ENCODE assay signal across 26 cellular contexts in the genomic region with DNA sequence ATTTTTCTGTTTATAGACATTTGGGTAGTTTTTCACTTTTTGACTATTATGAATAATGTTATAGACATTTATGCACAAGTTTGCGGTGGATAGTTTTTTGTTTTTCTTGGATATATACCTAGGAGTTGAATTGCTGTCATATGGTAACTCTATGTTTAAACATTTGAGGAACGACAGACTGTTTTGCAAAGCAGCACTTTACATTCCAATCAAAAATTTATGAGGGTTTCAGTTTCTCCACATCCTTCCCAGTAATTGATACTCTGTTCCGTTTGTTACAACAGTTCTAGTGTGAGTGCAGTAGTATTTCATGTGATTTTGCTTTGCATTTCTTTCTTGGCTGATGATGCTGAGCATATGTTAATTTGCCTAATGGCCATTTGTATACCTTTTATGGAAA.
"Had no signal": no experiment of that assay in that cellular context is flagged by ENCODE, and none has a peak within 500 bp of the region (broad histone marks: within the 10 kb centered on the region; RNA-seq: fewer than 3 reads in every experiment).

No MANE protein-coding gene starts in this region.

- DNase-seq: activated CD4-positive, alpha-beta T cell treated with anti-CD3 and anti-CD28 coated beads for 36 hours; activated CD4-positive, alpha-beta T cell treated with anti-CD3 and anti-CD28 coated beads, Interleukin-2, amount 50 U/mL, for 1 hour; activated CD8-positive, alpha-beta memory T cell treated with anti-CD3 and anti-CD28 coated beads, Interleukin-2, amount 50 U/mL, for 4 hours; activated CD8-positive, alpha-beta T cell treated with anti-CD3 and anti-CD28 coated beads for 36 hours; activated gamma-delta T cell treated with Interleukin-2 at 50 U/mL for 16 hours; activated naive CD4-positive, alpha-beta T cell treated with anti-CD3 and anti-CD28 coated beads, Interleukin-2, amount 10 ng/mL, durations not matched to agents 7 days and 5 days; activated naive CD8-positive, alpha-beta T cell treated with anti-CD3 and anti-CD28 coated beads for 36 hours; activated T-cell treated with anti-CD3 and anti-CD28 coated beads, Interleukin-2, amount 50 U/mL, for 72 hours; anterior cingulate cortex; caudate nucleus; MM.1S; NCI-H1105; NCI-H1436; NCI-H187; NCI-H2081; NCI-H510A treated with DMSO at 0.1 percent for 48 hours; NCI-H69; NK-92 treated with Interleukin-12 subunit alpha and Interleukin-12 subunit beta, amount 100 ng/mL, for 24 hours; OCI-M1; SHP77; T-helper 17 cell; T-helper 9 cell; WERI-Rb-1 had no signal

- H3K36me3 Mint-ChIP-seq: activated naive CD4-positive, alpha-beta T cell treated with anti-CD3 and anti-CD28 coated beads, Interleukin-2, amount 10 ng/mL, durations not matched to agents 7 days and 5 days; activated naive CD8-positive, alpha-beta T cell treated with anti-CD3 and anti-CD28 coated beads for 36 hours had no signal

- H3K4me3 ChIP-seq: SJSA1 had no signal

- H3K9me3 ChIP-seq: SJSA1 had no signal

- H3K4me3 Mint-ChIP-seq: activated CD4-positive, alpha-beta T cell treated with anti-CD3 and anti-CD28 coated beads for 36 hours; activated CD8-positive, alpha-beta T cell treated with anti-CD3 and anti-CD28 coated beads for 36 hours; activated naive CD4-positive, alpha-beta T cell treated with anti-CD3 and anti-CD28 coated beads, Interleukin-2, amount 10 ng/mL, durations not matched to agents 7 days and 5 days; activated naive CD8-positive, alpha-beta T cell treated with anti-CD3 and anti-CD28 coated beads for 36 hours; activated T-cell treated with anti-CD3 and anti-CD28 coated beads, Interleukin-2, amount 50 U/mL, for 72 hours; T-helper 17 cell had no signal

- H3K4me1 Mint-ChIP-seq: activated CD4-positive, alpha-beta T cell treated with anti-CD3 and anti-CD28 coated beads for 36 hours; activated naive CD4-positive, alpha-beta T cell treated with anti-CD3 and anti-CD28 coated beads, Interleukin-2, amount 10 ng/mL, durations not matched to agents 7 days and 5 days; activated naive CD8-positive, alpha-beta T cell treated with anti-CD3 and anti-CD28 coated beads for 36 hours; T-helper 17 cell had no signal

- H3K27me3 ChIP-seq: SJSA1 had no signal

- H3K9ac ChIP-seq: KMS-11 had no signal

- H3K27ac Mint-ChIP-seq: activated CD4-positive, alpha-beta T cell treated with anti-CD3 and anti-CD28 coated beads for 36 hours; activated CD8-positive, alpha-beta T cell treated with anti-CD3 and anti-CD28 coated beads for 36 hours; activated naive CD4-positive, alpha-beta T cell treated with anti-CD3 and anti-CD28 coated beads, Interleukin-2, amount 10 ng/mL, durations not matched to agents 7 days and 5 days; activated naive CD8-positive, alpha-beta T cell treated with anti-CD3 and anti-CD28 coated beads for 36 hours; activated T-cell treated with anti-CD3 and anti-CD28 coated beads, Interleukin-2, amount 50 U/mL, for 72 hours; activated T-helper 2 cell treated with anti-CD3 and anti-CD28 coated beads, Interferon-gamma antibody, Interleukin-2, Interleukin-4, amounts not matched to agents 10 μg/mL and 5 μg/mL and 100 μg/mL, durations not matched to agents 14 hours and 24 hours and 36 hours; T-helper 17 cell had no signal

- ATAC-seq: activated CD4-positive, alpha-beta T cell treated with anti-CD3 and anti-CD28 coated beads for 36 hours; activated CD8-positive, alpha-beta T cell treated with anti-CD3 and anti-CD28 coated beads for 36 hours; activated T-cell treated with anti-CD3 and anti-CD28 coated beads, Interleukin-2, amount 50 U/mL, for 72 hours; T-helper 17 cell had no signal

- H3K4me2 ChIP-seq: KMS-11 had no signal

- H3K27ac ChIP-seq: KMS-11, SJSA1, WERI-Rb-1 had no signal

- H3K4me1 ChIP-seq: SJSA1 had no signal

- H3K27me3 Mint-ChIP-seq: activated CD4-positive, alpha-beta T cell treated with anti-CD3 and anti-CD28 coated beads for 36 hours; activated CD8-positive, alpha-beta T cell treated with anti-CD3 and anti-CD28 coated beads for 36 hours; activated naive CD4-positive, alpha-beta T cell treated with anti-CD3 and anti-CD28 coated beads, Interleukin-2, amount 10 ng/mL, durations not matched to agents 7 days and 5 days; activated naive CD8-positive, alpha-beta T cell treated with anti-CD3 and anti-CD28 coated beads for 36 hours; T-helper 17 cell had no signal

- H3K36me3 ChIP-seq: SJSA1, WERI-Rb-1 had no signal
